Comparison of ENCODE assay signal across 1 cellular context in genomic region chr7:157406971-157407370, GRCh38.
TF ChIP-seq lines count a peak whose summit lies in the region.

No MANE protein-coding gene starts in this region.

TF ChIP-seq in K562, 482 proteins besides CTCF, POLR2A, EP300 and RAD21 (continued from another document):
- peak; percentile 21; the same call in 1 of the 2 replicates for TF ChIP-seq TFAP4 (CRISPR knock-in tag; IDR thresholded peaks at IDR 0.05; ENCODE audit: borderline replicate concordance)
- TF ChIP-seq KAT8 (IDR thresholded peaks at IDR 0.05; ENCODE audit: low read depth), result no peak
